In genomic region chr22:37062657-37063381, GRCh38 we compare ENCODE assay signal across 15 cellular contexts. TPM values are rescaled to one million over a fixed set of nuclear protein-coding genes. Genes with fewer than 3 reads are reported as not detected.
DNase-seq lines count a peak whose midpoint lies in the region; TF ChIP-seq lines count a peak whose summit lies in the region.
"Had no signal": no experiment of that assay in that cellular context is flagged by ENCODE, and none has a peak within 500 bp of the region (broad histone marks: within the 10 kb centered on the region; RNA-seq: fewer than 3 reads in every experiment).

No MANE protein-coding gene starts in this region.

- H2BK12ac ChIP-seq in neuronal stem cell (ENCODE audit: low read length): no peak overlapping the region

- no peak overlapping the region for H2BK120ac ChIP-seq in neuronal stem cell (ENCODE audit: low read depth, low read length)

- no peak overlapping the region for H4K8ac ChIP-seq in neuronal stem cell (ENCODE audit: low read depth, low read length)

- peak overlapping the region; percentile 28 for H3K18ac ChIP-seq in neuronal stem cell (ENCODE audit: low read length)

- no CpG with 5 or more reads among the region's 17 CpGs for WGBS in neuronal stem cell (ENCODE audit: extremely low coverage in 2 of 2, insufficient read length in 2 of 2, insufficient replicate concordance in 1 of 2), 2 donors
- WGBS in esophagus muscularis mucosa: 94% methylated on average over 14 of the region's 17 CpGs

- H3K23ac ChIP-seq in neuronal stem cell (ENCODE audit: low read depth, low read length, poor library complexity): no peak overlapping the region

- no peaks in the 10 kb centered on the region for H3K4me1 ChIP-seq in neuronal stem cell (ENCODE audit: control insufficient read depth in 2 of 2, insufficient read depth in 1 of 2, low read depth in 1 of 2, low read length in 2 of 2)
- no peaks in the 10 kb centered on the region for H3K4me1 ChIP-seq in esophagus muscularis mucosa

- H3K4ac ChIP-seq in neuronal stem cell (ENCODE audit: low read length): no peak overlapping the region

- H4K91ac ChIP-seq in neuronal stem cell (ENCODE audit: low read depth, low read length, poor library complexity): no peak overlapping the region

- no peak overlapping the region for H2BK5ac ChIP-seq in neuronal stem cell (ENCODE audit: low read length)

- TF ChIP-seq POLR2A in esophagus muscularis mucosa (IDR thresholded peaks at IDR 0.05; ENCODE audit: low read depth): no peak

- no peak overlapping the region for H2AK5ac ChIP-seq in neuronal stem cell (ENCODE audit: low read depth, low read length)

- H3K9me3 Mint-ChIP-seq in glutamatergic neuron (ENCODE audit: unreplicated experiment): peaks cover 2% of the 10 kb centered on the region

- H3K27me3 ChIP-seq in neuronal stem cell (ENCODE audit: control insufficient read depth in 3 of 3, insufficient read depth in 3 of 3, low read depth in 1 of 3, low read length in 3 of 3) (peaks cover 0 to 4% (median 2%) of the 10 kb centered on the region in 3 experiments), esophagus muscularis mucosa (peaks cover 0 to 24% (median 3%) of the 10 kb centered on the region in 4 donors)

- H3K27ac ChIP-seq in neuronal stem cell (replicated peaks; ENCODE audit: low read length) (no peak overlapping the region), esophagus muscularis mucosa (replicated peaks in 1 of 4) (no peak overlapping the region)
- H3K27ac ChIP-seq: 22Rv1, C4-2B, KMS-11 had no signal

- DNase-seq in NCI-H146 (lab: John Stamatoyannopoulos, UW): peak; percentile 25
- DNase-seq in NCI-H146 treated with DMSO at 0.1 percent for 48 hours (lab: John Stamatoyannopoulos, UW; ENCODE audit: unreplicated experiment): no peak
- DNase-seq in NCI-H69 (lab: John Stamatoyannopoulos, UW): peak; percentile 39
- peak; percentile 16 for DNase-seq in glutamatergic neuron
- no peak for DNase-seq in neuronal stem cell (ENCODE audit: low spot score)
- DNase-seq in esophagus muscularis mucosa (ENCODE audit: extremely low spot score): no peak
- no peak for DNase-seq in NCI-H1436 treated with DMSO at 0.1 percent for 48 hours (lab: John Stamatoyannopoulos, UW)
- no peak for DNase-seq in globus pallidus (ENCODE audit: low spot score)
- DNase-seq: NCI-H1930 had no signal

- no peak overlapping the region for H3K4me3 Mint-ChIP-seq in glutamatergic neuron (ENCODE audit: unreplicated experiment)

- no peak overlapping the region for H3K4me2 ChIP-seq in neuronal stem cell (ENCODE audit: insufficient read depth, low read length, poor library complexity, severe bottlenecking)
- H3K4me2 ChIP-seq: KMS-11 had no signal

- H3K36me3 ChIP-seq in neuronal stem cell (replicated peaks in 1 of 2; ENCODE audit: control insufficient read depth in 2 of 2, insufficient read depth in 2 of 2, low read length in 2 of 2): peaks cover 23 to 41% of the 10 kb centered on the region in 2 donors
- peaks cover 7 to 46% (median 40%) of the 10 kb centered on the region in 4 donors for H3K36me3 ChIP-seq in esophagus muscularis mucosa

- peaks cover 4% of the 10 kb centered on the region for H3K27me3 Mint-ChIP-seq in glutamatergic neuron (ENCODE audit: unreplicated experiment)

- H3K27ac Mint-ChIP-seq in glutamatergic neuron (ENCODE audit: unreplicated experiment): no peak overlapping the region

- peaks cover 7% of the 10 kb centered on the region for H3K4me1 Mint-ChIP-seq in glutamatergic neuron (ENCODE audit: low read depth, unreplicated experiment)

- intact Hi-C loops in esophagus muscularis mucosa (cut with DNase I): no loop called here

- H3K36me3 Mint-ChIP-seq in glutamatergic neuron (ENCODE audit: unreplicated experiment): peaks cover 2% of the 10 kb centered on the region

- H3K9me3 ChIP-seq in neuronal stem cell (replicated peaks in 1 of 2; ENCODE audit: control insufficient read depth in 2 of 2, insufficient read depth in 1 of 2, low read depth in 1 of 2, low read length in 2 of 2) (no peaks in the 10 kb centered on the region), esophagus muscularis mucosa (no peaks in the 10 kb centered on the region)

- H2AFZ ChIP-seq in neuronal stem cell (ENCODE audit: low read length): no peak overlapping the region

- TF ChIP-seq CTCF in glutamatergic neuron (IDR thresholded peaks at IDR 0.05; ENCODE audit: partially characterized antibody, unreplicated experiment) (no peak), esophagus muscularis mucosa (IDR thresholded peaks at IDR 0.05) (no peak)

- H2BK15ac ChIP-seq in neuronal stem cell (ENCODE audit: low read length): no peak overlapping the region

- no peak overlapping the region for H3K4me3 ChIP-seq in neuronal stem cell (ENCODE audit: low read length in 2 of 2)
- no peak overlapping the region for H3K4me3 ChIP-seq in esophagus muscularis mucosa

- H3K14ac ChIP-seq in neuronal stem cell (ENCODE audit: low read length): peak overlapping the region; percentile 21

- peaks cover 5% of the 10 kb centered on the region for H3K79me1 ChIP-seq in neuronal stem cell (ENCODE audit: low read depth, low read length)

- TF ChIP-seq EP300 in esophagus muscularis mucosa (IDR thresholded peaks at IDR 0.05): no peak

- no peak overlapping the region for H3K9ac ChIP-seq in neuronal stem cell (ENCODE audit: low read depth, low read length, poor library complexity)
- H3K9ac ChIP-seq: KMS-11 had no signal

RNA-seq across cellular contexts. Expression of gene KCTD17, which starts 11.3 kb away (rescaled TPM):
- total RNA-seq in glutamatergic neuron (ENCODE audit: unreplicated experiment) (137 TPM), esophagus muscularis mucosa (10 to 100 TPM; 17.9 to 35.8 (median 28.7) TPM)
- 46.3 TPM for polyA plus RNA-seq in neuronal stem cell (2013, experiment 1 of 2)
- 47.4 TPM for polyA plus RNA-seq in neuronal stem cell (2013, experiment 2 of 2)

RNA-seq across cellular contexts. Expression of gene MPST, which starts 43.3 kb away (rescaled TPM):
- total RNA-seq in glutamatergic neuron (ENCODE audit: unreplicated experiment) (58.8 TPM), esophagus muscularis mucosa (100 to 1,000 TPM; 124 to 205 (median 169) TPM)
- polyA plus RNA-seq in neuronal stem cell (2013, experiment 1 of 2): 164 TPM
- polyA plus RNA-seq in neuronal stem cell (2013, experiment 2 of 2): 164 TPM

RNA-seq across cellular contexts. Expression of gene TST, which starts 43.6 kb away (rescaled TPM):
- 10.4 TPM for total RNA-seq in glutamatergic neuron (ENCODE audit: unreplicated experiment)
- polyA plus RNA-seq in neuronal stem cell (2013, experiment 1 of 2): 29.6 TPM
- 29.3 TPM for polyA plus RNA-seq in neuronal stem cell (2013, experiment 2 of 2)
- total RNA-seq in esophagus muscularis mucosa: 10 to 100 TPM; 27.0 to 44.8 (median 38.6) TPM

RNA-seq across cellular contexts. Expression of gene TMPRSS6, which starts 46.7 kb away (rescaled TPM):
- total RNA-seq in glutamatergic neuron (ENCODE audit: unreplicated experiment): 0.12 TPM
- polyA plus RNA-seq in neuronal stem cell (2013, experiment 1 of 2): 0.01 TPM
- not detected for polyA plus RNA-seq in neuronal stem cell (2013, experiment 2 of 2)
- not detected for total RNA-seq in esophagus muscularis mucosa
- total RNA-seq: MCF 10A, NCI-H460, RPMI7951 had no signal

Comparison
In these comparisons a context has a peak if more than half of its experiments do, and no peak if none do; other contexts are left out.
1. DNase-seq: peak in NCI-H146 (single experiment), NCI-H69 (single experiment) and glutamatergic neuron (single experiment); none in NCI-H146 treated with DMSO at 0.1 percent for 48 hours (single experiment), neuronal stem cell (single experiment), esophagus muscularis mucosa (single experiment), NCI-H1436 treated with DMSO at 0.1 percent for 48 hours (single experiment) and globus pallidus (single experiment).